Comparison of ENCODE assay signal across 1 cellular context in genomic region chr11:111878766-111879636, GRCh38.
TF ChIP-seq lines count a peak whose summit lies in the region.

TSS of gene CFAP68 (plus strand) at chr11:111879541. CDS start at chr11:111879561, 20 bp downstream.
TSS of gene FDXACB1 (minus strand) at chr11:111879165. CDS start at chr11:111879132, 33 bp downstream.

TF ChIP-seq in GM23338, 12 proteins besides CTCF, POLR2A, EP300 and RAD21 (continued from another document):
- TF ChIP-seq ETS1 (IDR thresholded peaks at IDR 0.05): peak; percentile 71
